8 cellular contexts compared by ENCODE assay signal in genomic region chr17:1648582-1649115, GRCh38. TPM values are rescaled to one million over a fixed set of nuclear protein-coding genes. Genes with fewer than 3 reads are reported as not detected.
DNase-seq lines count a peak whose midpoint lies in the region; ATAC-seq and TF ChIP-seq lines count a peak whose summit lies in the region.

No MANE protein-coding gene starts in this region.

- peaks cover 12% of the 10 kb centered on the region for H3K4me1 ChIP-seq in A673 (ENCODE audit: insufficient read depth, low read length, poor library complexity, severe bottlenecking)

- no TSS peak for BruUV-seq in A673 (replicated peaks; lab: Mats Ljungman, UMichigan)

- POLR2A ChIA-PET in A673 (lab: Charles Lee; ENCODE audit: low non-redundant PET): interaction anchor here (0.6 kb wide), 1 partner anchor 66 kb away, joined by 3 read pairs; no protein-coding TSS in a partner anchor

- peak overlapping the region; percentile 37 for H3K27ac ChIP-seq in A673 (ENCODE audit: low read depth, low read length, poor library complexity, severe bottlenecking)

- DNase-seq in A673 (ENCODE audit: low spot score) (peak; percentile 95), NCI-H446 (lab: John Stamatoyannopoulos, UW) (peak; percentile 18 to 85), dermis microvascular lymphatic vessel endothelial cell (ENCODE audit: low read depth in 2 of 2) (peak; percentile 94 to 96), lung microvascular endothelial cell (ENCODE audit: low read depth in 2 of 2) (peak; percentile 96 to 98)
- peak; percentile 86 to 88 for DNase-seq in activated CD4-positive, alpha-beta T cell treated with anti-CD3 and anti-CD28 coated beads, Interleukin-2, amount 50 U/mL, for 24 hours (ENCODE audit: low read depth in 1 of 2, low spot score in 1 of 2)
- DNase-seq in stimulated activated CD4-positive, alpha-beta T cell treated with anti-CD3 and anti-CD28 coated beads, TNF-alpha, amount 100 ng/mL, for 24 hours (ENCODE audit: low read depth in 3 of 3): peak; percentile 82 to 93 (median 86)

- CTCF ChIA-PET in A673 (lab: Charles Lee): interaction anchor here (0.6 to 1.5 kb wide), 15 partner anchors 21 to 614 kb away, joined by 3 to 16 read pairs (median 5); partner anchors contain the start of gene PRPF8

- intact Hi-C loops in A673 (cut with micrococcal nuclease; ENCODE audit: unreplicated experiment): no loop called here

- no peaks in the 10 kb centered on the region for H3K9me3 ChIP-seq in A673 (ENCODE audit: low read depth, low read length, poor library complexity, severe bottlenecking)

- peak; percentile 77 for TF ChIP-seq CTCF in A673 (conservative IDR thresholded peaks at IDR 0.05; ENCODE audit: low read depth, low read length)

- peaks cover 36% of the 10 kb centered on the region for H3K36me3 ChIP-seq in A673 (ENCODE audit: insufficient read depth, low read length, poor library complexity, severe bottlenecking)

- peak overlapping the region; percentile 51 for H3K4me3 ChIP-seq in A673 (ENCODE audit: low read depth, low read length, poor library complexity, severe bottlenecking)

- no peaks in the 10 kb centered on the region for H3K27me3 ChIP-seq in A673 (replicated peaks; ENCODE audit: insufficient read depth, low read depth, low read length, poor library complexity)

- peak; percentile 66 for ATAC-seq in GM18511 (IDR thresholded peaks at IDR 0.05; ENCODE audit: unreplicated experiment)
- peak; percentile 47 for ATAC-seq in HG03039 (IDR thresholded peaks at IDR 0.05; ENCODE audit: unreplicated experiment)

RNA-seq across cellular contexts. Expression of gene RILP, which starts 1.0 kb away (rescaled TPM):
- total RNA-seq in A673 (2021): 0.73 and 1.6 TPM in 2 replicates
- 10.6 and 10.9 TPM in 2 replicates for total RNA-seq in dermis microvascular lymphatic vessel endothelial cell
- 10.5 and 12.5 TPM in 2 replicates for total RNA-seq in lung microvascular endothelial cell

RNA-seq across cellular contexts. Expression of gene SCARF1, which starts 3.1 kb away (rescaled TPM):
- 0.24 TPM in 1 of 2 replicates, not detected in the other for total RNA-seq in A673 (2021)
- 80.7 and 99.4 TPM in 2 replicates for total RNA-seq in dermis microvascular lymphatic vessel endothelial cell
- 68.0 and 92.1 TPM in 2 replicates for total RNA-seq in lung microvascular endothelial cell

RNA-seq across cellular contexts. Expression of gene SLC43A2, which starts 20.0 kb away (rescaled TPM):
- total RNA-seq in A673 (2021) (0.06 and 1.2 TPM in 2 replicates), dermis microvascular lymphatic vessel endothelial cell (19.4 and 36.0 TPM in 2 replicates), lung microvascular endothelial cell (10.9 and 28.2 TPM in 2 replicates)

RNA-seq across cellular contexts. Expression of gene PRPF8, which starts 36.0 kb away (rescaled TPM):
- total RNA-seq in A673 (2021) (439 and 450 TPM in 2 replicates), dermis microvascular lymphatic vessel endothelial cell (72.7 and 94.3 TPM in 2 replicates), lung microvascular endothelial cell (63.5 and 69.5 TPM in 2 replicates)

Comparison
In these comparisons a context has a peak if more than half of its experiments do, and no peak if none do; other contexts are left out.
1. Peak in every context shown above with its lines: DNase-seq, ATAC-seq, H3K4me3 ChIP-seq and H3K27ac ChIP-seq.
2. RNA of gene SCARF1, which starts 3.1 kb away (total RNA-seq): 68.0 to 92.1 TPM in lung microvascular endothelial cell and 80.7 to 99.4 TPM in dermis microvascular lymphatic vessel endothelial cell; 0.24 TPM in A673; every median in the first group is over 10 times any median in the second.